ENCODE assay signal across 16 cellular contexts in genomic region chr1:164337885-164338284, GRCh38.
"Had no signal": no experiment of that assay in that cellular context is flagged by ENCODE, and none has a peak within 500 bp of the region (broad histone marks: within the 10 kb centered on the region; RNA-seq: fewer than 3 reads in every experiment).

No MANE protein-coding gene starts in this region.

- H3K36me3 Mint-ChIP-seq: naive B cell; stimulated activated effector memory CD8-positive, alpha-beta T cell treated with anti-CD3 and anti-CD28 coated beads, Interleukin-12 subunit alpha, Interleukin-12 subunit beta, amount 100 ng/mL, for 72 hours; T-cell had no signal

- H3K4me3 ChIP-seq: ascending aorta, cardiac muscle cell, esophagus squamous epithelium, transverse colon had no signal

- DNase-seq: activated CD4-positive, alpha-beta T cell treated with anti-CD3 and anti-CD28 coated beads for 36 hours; activated CD8-positive, alpha-beta memory T cell treated with anti-CD3 and anti-CD28 coated beads, Interleukin-2, amount 50 U/mL, for 48 hours; activated CD8-positive, alpha-beta T cell treated with anti-CD3 and anti-CD28 coated beads for 36 hours; activated naive CD4-positive, alpha-beta T cell; esophagus squamous epithelium; foreskin keratinocyte; midbrain; naive B cell; posterior cingulate gyrus; right cardiac atrium; T-cell; T1000; transverse colon had no signal

- ATAC-seq: activated CD4-positive, alpha-beta T cell treated with anti-CD3 and anti-CD28 coated beads for 36 hours; activated CD8-positive, alpha-beta T cell treated with anti-CD3 and anti-CD28 coated beads for 36 hours; foreskin keratinocyte; right cardiac atrium; stimulated activated effector memory CD8-positive, alpha-beta T cell treated with anti-CD3 and anti-CD28 coated beads, Interleukin-12 subunit alpha, Interleukin-12 subunit beta, amount 100 ng/mL, for 72 hours; T-cell had no signal

- H3K4me1 ChIP-seq: ascending aorta, esophagus squamous epithelium, foreskin keratinocyte, transverse colon had no signal

- H3K4me3 Mint-ChIP-seq: activated CD4-positive, alpha-beta T cell treated with anti-CD3 and anti-CD28 coated beads for 36 hours; activated CD8-positive, alpha-beta T cell treated with anti-CD3 and anti-CD28 coated beads for 36 hours; naive B cell; stimulated activated effector memory CD8-positive, alpha-beta T cell treated with anti-CD3 and anti-CD28 coated beads, Interleukin-12 subunit alpha, Interleukin-12 subunit beta, amount 100 ng/mL, for 72 hours; T-cell had no signal

- H3K36me3 ChIP-seq: ascending aorta, cardiac muscle cell, esophagus squamous epithelium, transverse colon had no signal

- H3K9me3 ChIP-seq: ascending aorta, esophagus squamous epithelium, transverse colon had no signal

- H3K27me3 ChIP-seq: ascending aorta, cardiac muscle cell, esophagus squamous epithelium, foreskin keratinocyte, transverse colon had no signal

- H3K4me1 Mint-ChIP-seq: activated CD4-positive, alpha-beta T cell treated with anti-CD3 and anti-CD28 coated beads for 36 hours; naive B cell; stimulated activated effector memory CD8-positive, alpha-beta T cell treated with anti-CD3 and anti-CD28 coated beads, Interleukin-12 subunit alpha, Interleukin-12 subunit beta, amount 100 ng/mL, for 72 hours; T-cell had no signal

- H3K27ac Mint-ChIP-seq: activated CD4-positive, alpha-beta T cell treated with anti-CD3 and anti-CD28 coated beads for 36 hours; activated CD8-positive, alpha-beta T cell treated with anti-CD3 and anti-CD28 coated beads for 36 hours; naive B cell; stimulated activated effector memory CD8-positive, alpha-beta T cell treated with anti-CD3 and anti-CD28 coated beads, Interleukin-12 subunit alpha, Interleukin-12 subunit beta, amount 100 ng/mL, for 72 hours; T-cell had no signal

- H3K27me3 Mint-ChIP-seq: activated CD4-positive, alpha-beta T cell treated with anti-CD3 and anti-CD28 coated beads for 36 hours; activated CD8-positive, alpha-beta T cell treated with anti-CD3 and anti-CD28 coated beads for 36 hours; naive B cell; T-cell had no signal

- H3K27ac ChIP-seq: ascending aorta, cardiac muscle cell, esophagus squamous epithelium, foreskin keratinocyte, transverse colon had no signal
